Comparison of ENCODE assay signal across 8 cellular contexts in the genomic region with DNA sequence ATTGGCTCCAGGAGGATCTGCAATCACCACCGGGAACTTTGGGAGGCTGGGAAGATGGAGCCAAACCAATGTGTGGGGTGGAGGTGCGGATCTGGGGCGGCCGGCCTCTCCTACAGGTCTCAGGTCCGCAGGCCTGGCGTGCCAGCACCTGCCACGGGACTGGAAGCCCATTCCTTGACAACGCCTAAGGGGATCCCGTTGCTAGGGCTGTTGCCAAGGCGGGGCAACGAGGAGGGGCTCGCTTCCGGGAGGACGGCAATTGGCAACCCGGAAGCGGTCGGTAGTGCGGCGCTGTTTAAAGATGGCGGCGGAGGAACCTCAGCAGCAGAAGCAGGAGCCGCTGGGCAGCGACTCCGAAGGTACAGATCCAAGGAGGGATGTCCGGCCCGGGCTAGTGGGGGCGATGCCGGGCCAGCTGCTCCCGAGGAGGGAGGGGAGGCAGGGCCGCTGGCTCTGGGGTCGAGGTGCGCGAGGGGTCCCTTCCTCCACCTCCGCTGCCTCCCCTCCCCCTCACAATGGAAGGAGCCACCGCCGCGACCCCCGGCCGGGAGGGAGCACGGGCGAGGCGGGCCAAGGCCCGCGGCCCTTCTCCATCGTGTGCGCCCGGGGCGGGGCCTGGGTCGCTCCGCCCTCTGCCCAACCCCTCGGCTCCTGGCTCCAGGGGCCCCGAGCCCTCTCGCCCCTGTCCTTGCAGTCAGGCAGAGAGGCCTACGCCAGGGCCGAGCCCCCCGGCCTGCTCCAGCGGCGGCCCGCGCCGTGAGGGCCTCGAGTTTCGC. TPM values are rescaled to one million over a fixed set of nuclear protein-coding genes. Genes with fewer than 3 reads are reported as not detected.
DNase-seq lines count a peak whose midpoint lies in the region; ATAC-seq lines count a peak whose summit lies in the region.

OTUB1 (plus strand) TSS at position 283 of the 776 bp plus-strand sequence; CDS start at position 302, 19 bp downstream.

- H3K36me3 Mint-ChIP-seq in activated CD4-positive, alpha-beta T cell treated with anti-CD3 and anti-CD28 coated beads, Interleukin-2, amount 10 ng/mL, durations not matched to agents 7 days and 5 days (ENCODE audit: low read depth): peaks cover 21% of the 10 kb centered on the region

- POLR2A ChIA-PET in activated CD4-positive, alpha-beta T cell treated with anti-CD3 and anti-CD28 coated beads, Interleukin-2, amount 10 ng/mL, durations not matched to agents 7 days and 5 days (lab: Charles Lee): interaction anchor here (0.6 kb wide), 1 partner anchor 9 kb away, joined by 4 read pairs; no protein-coding TSS in a partner anchor

- ATAC-seq in HG03457 (IDR thresholded peaks at IDR 0.05; ENCODE audit: unreplicated experiment): peak; percentile 64

- peak; percentile 67 to 70 for DNase-seq in AML-193 (lab: John Stamatoyannopoulos, UW)
- DNase-seq in GM19238 (ENCODE audit: insufficient read length, low spot score): peak; percentile 98
- peak; percentile 97 to 99 for DNase-seq in NCI-H526 (lab: John Stamatoyannopoulos, UW)
- peak; percentile 92 for DNase-seq in activated CD4-positive, alpha-beta T cell treated with anti-CD3 and anti-CD28 coated beads, Interleukin-2, amount 10 ng/mL, durations not matched to agents 7 days and 5 days
- peak; percentile 86 for DNase-seq in dedifferentiated amniotic fluid mesenchymal stem cell (ENCODE audit: extremely low spot score)
- peak; percentile 98 for DNase-seq in left kidney (ENCODE audit: low read depth, low spot score)
- peak; percentile 88 to 91 for DNase-seq in stimulated activated CD4-positive, alpha-beta T cell treated with anti-CD3 and anti-CD28 coated beads, Interleukin-2, amount 100 ng/mL, for 24 hours

- CTCF ChIA-PET in activated CD4-positive, alpha-beta T cell treated with anti-CD3 and anti-CD28 coated beads, Interleukin-2, amount 10 ng/mL, durations not matched to agents 7 days and 5 days (lab: Charles Lee): interaction anchor here (0.9 to 2.3 kb wide), 2 partner anchors 14 to 18 kb away, joined by 3 to 15 read pairs; no protein-coding TSS in a partner anchor

- peak within 1 kb of the TSS; percentile 97 for H3K27ac Mint-ChIP-seq in activated CD4-positive, alpha-beta T cell treated with anti-CD3 and anti-CD28 coated beads, Interleukin-2, amount 10 ng/mL, durations not matched to agents 7 days and 5 days

- H3K4me1 Mint-ChIP-seq in activated CD4-positive, alpha-beta T cell treated with anti-CD3 and anti-CD28 coated beads, Interleukin-2, amount 10 ng/mL, durations not matched to agents 7 days and 5 days: peaks cover 41% of the 10 kb centered on the region

- H3K4me3 Mint-ChIP-seq in activated CD4-positive, alpha-beta T cell treated with anti-CD3 and anti-CD28 coated beads, Interleukin-2, amount 10 ng/mL, durations not matched to agents 7 days and 5 days: peak within 1 kb of the TSS; percentile 95

- H3K27me3 Mint-ChIP-seq in activated CD4-positive, alpha-beta T cell treated with anti-CD3 and anti-CD28 coated beads, Interleukin-2, amount 10 ng/mL, durations not matched to agents 7 days and 5 days: no peaks in the 10 kb centered on the region

- no peaks in the 10 kb centered on the region for H3K9me3 Mint-ChIP-seq in activated CD4-positive, alpha-beta T cell treated with anti-CD3 and anti-CD28 coated beads, Interleukin-2, amount 10 ng/mL, durations not matched to agents 7 days and 5 days

RNA-seq across cellular contexts. Expression of gene OTUB1, which starts in this region (rescaled TPM):
- 100 to 1,000 TPM in 1 of 2 experiments, 10 to 100 TPM in 1; 94.8 to 102 TPM for total RNA-seq in activated CD4-positive, alpha-beta T cell treated with anti-CD3 and anti-CD28 coated beads, Interleukin-2, amount 10 ng/mL, durations not matched to agents 7 days and 5 days

Comparison
In these comparisons a context has a peak if more than half of its experiments do, and no peak if none do; other contexts are left out.
1. Peak in every context shown above with its lines: DNase-seq and ATAC-seq.